12 cellular contexts compared by ENCODE assay signal in the genomic region with DNA sequence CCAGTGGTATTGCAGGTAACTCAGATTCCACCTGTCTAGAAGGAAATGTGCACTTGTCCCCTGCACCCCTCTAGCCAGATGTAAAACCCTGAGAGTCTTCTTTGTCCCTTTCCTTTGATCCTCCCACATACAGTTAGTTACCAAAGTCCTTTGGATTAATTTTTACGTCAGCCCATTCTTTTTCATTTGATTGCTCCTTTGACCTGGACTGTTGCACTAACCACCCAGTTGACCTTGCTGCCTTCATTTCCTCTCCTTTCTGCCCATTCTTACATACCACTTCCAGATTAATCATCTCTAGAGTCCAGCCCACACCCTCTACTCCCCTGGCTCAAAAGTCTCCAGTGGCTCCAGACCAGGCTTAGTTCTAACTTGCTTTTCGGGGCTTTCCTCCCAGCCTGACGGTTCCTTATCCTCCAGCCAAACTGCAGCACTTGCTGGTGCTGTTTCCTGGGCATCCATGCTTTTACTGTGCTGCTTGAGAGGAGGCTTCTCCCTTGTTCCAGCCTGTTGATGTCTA.
A peak's percentile ranks its signal among the peaks of the same experiment; 100 is the strongest.
DNase-seq lines count a peak whose midpoint lies in the region; ATAC-seq and TF ChIP-seq lines count a peak whose summit lies in the region.
"Had no signal": no experiment of that assay in that cellular context is flagged by ENCODE, and none has a peak within 500 bp of the region (broad histone marks: within the 10 kb centered on the region; RNA-seq: fewer than 3 reads in every experiment).

No MANE protein-coding gene starts in this region.

- POLR2A ChIA-PET in CD8-positive, alpha-beta memory T cell (lab: Charles Lee): no interaction called here
- POLR2A ChIA-PET in PC-9 (lab: Charles Lee; ENCODE audit: unreplicated experiment): no interaction called here

- H3K36me3 ChIP-seq in CD8-positive, alpha-beta memory T cell (ENCODE audit: insufficient read depth, low read length): no peaks in the 10 kb centered on the region
- no peaks in the 10 kb centered on the region for H3K36me3 ChIP-seq in PC-9 (ENCODE audit: low read depth)
- H3K36me3 ChIP-seq in gastrocnemius medialis: no peaks in the 10 kb centered on the region
- no peaks in the 10 kb centered on the region for H3K36me3 ChIP-seq in prostate gland

- peaks cover 54% of the 10 kb centered on the region for H3F3A ChIP-seq in PC-9 (ENCODE audit: insufficient read depth, low read depth)

- peaks cover 13 to 17% (median 13%) of the 10 kb centered on the region in 3 donors for H3K4me1 Mint-ChIP-seq in CD8-positive, alpha-beta memory T cell

- H3K4me3 ChIP-seq in CD8-positive, alpha-beta memory T cell (ENCODE audit: low read length): no peak overlapping the region
- H3K4me3 ChIP-seq in PC-9 (no peak overlapping the region), fibroblast of pulmonary artery (replicated peaks; ENCODE audit: low read depth, low read length) (no peak overlapping the region), gastrocnemius medialis (no peak overlapping the region), prostate gland (no peak overlapping the region)

- no peak overlapping the region for H3K27ac ChIP-seq in CD8-positive, alpha-beta memory T cell (ENCODE audit: low read depth, low read length)
- H3K27ac ChIP-seq in PC-9 (peak overlapping the region; percentile 95), gastrocnemius medialis (peak overlapping the region; percentile 7 to 87 (median 78)), prostate gland (no peak overlapping the region)

- no peaks in the 10 kb centered on the region for H3K9me2 ChIP-seq in PC-9 (ENCODE audit: insufficient read depth)

- TF ChIP-seq POLR2A in gastrocnemius medialis (IDR thresholded peaks at IDR 0.05): no peak
- no peak for TF ChIP-seq POLR2A in prostate gland (IDR thresholded peaks at IDR 0.05)

- CTCF ChIA-PET in CD8-positive, alpha-beta memory T cell (lab: Charles Lee): interaction anchor here (1.4 kb wide), 1 partner anchor 149 kb away, joined by 3 read pairs; no protein-coding TSS in a partner anchor
- CTCF ChIA-PET in PC-9 (lab: Charles Lee): no interaction called here

- peak overlapping the region; percentile 91 for H3K4me2 ChIP-seq in PC-9

- no peak for TF ChIP-seq CTCF in PC-9 (conservative IDR thresholded peaks at IDR 0.05)
- no peak for TF ChIP-seq CTCF in fibroblast of pulmonary artery (IDR thresholded peaks at IDR 0.05; ENCODE audit: low read length, missing control alignments)
- TF ChIP-seq CTCF in gastrocnemius medialis (IDR thresholded peaks at IDR 0.05 in 4 of 5, conservative IDR thresholded peaks at IDR 0.05 in 1 of 5): no peak
- TF ChIP-seq CTCF in prostate gland (IDR thresholded peaks at IDR 0.05): no peak

- H4K20me1 ChIP-seq in PC-9 (ENCODE audit: insufficient read depth): no peaks in the 10 kb centered on the region

- BruUV-seq in PC-9 (replicated peaks; lab: Mats Ljungman, UMichigan): no TSS peak

- H3K27me3 Mint-ChIP-seq in CD8-positive, alpha-beta memory T cell: no peaks in the 10 kb centered on the region
- H3K27me3 Mint-ChIP-seq: activated CD4-positive, alpha-beta T cell treated with anti-CD3 and anti-CD28 coated beads for 36 hours had no signal

- peaks cover 0 to 22% (median 3%) of the 10 kb centered on the region in 3 donors for H3K36me3 Mint-ChIP-seq in CD8-positive, alpha-beta memory T cell

- H3K27me3 ChIP-seq in CD8-positive, alpha-beta memory T cell (ENCODE audit: insufficient read depth, low read length, poor library complexity, severe bottlenecking): no peaks in the 10 kb centered on the region
- H3K27me3 ChIP-seq in PC-9 (ENCODE audit: insufficient read depth, low read depth): no peaks in the 10 kb centered on the region
- H3K27me3 ChIP-seq in gastrocnemius medialis: no peaks in the 10 kb centered on the region
- H3K27me3 ChIP-seq in prostate gland (replicated peaks; ENCODE audit: insufficient read depth): no peaks in the 10 kb centered on the region

- no peak overlapping the region for H2AFZ ChIP-seq in PC-9

- intact Hi-C loops in PC-9 (cut with micrococcal nuclease; ENCODE audit: unreplicated experiment) (no loop called here), gastrocnemius medialis (cut with DNase I; ENCODE audit: low total_unique reads) (no loop called here), prostate gland (cut with DNase I) (loop anchor here (5.0 kb wide), 1 partner anchor 82 kb away; no protein-coding TSS in a partner anchor)

- no peak for DNase-seq in CD8-positive, alpha-beta memory T cell
- DNase-seq in PC-9: no peak
- peak; percentile 38 for DNase-seq in fibroblast of pulmonary artery (ENCODE audit: low read depth)
- DNase-seq in gastrocnemius medialis: no peak
- no peak for DNase-seq in hepatic stellate cell (ENCODE audit: low spot score)
- DNase-seq in putamen (ENCODE audit: low spot score): no peak
- no peak for DNase-seq in prostate gland (ENCODE audit: low spot score)
- DNase-seq: activated CD4-positive, alpha-beta T cell treated with anti-CD3 and anti-CD28 coated beads for 36 hours; activated naive CD4-positive, alpha-beta T cell; effector CD8-positive, alpha-beta T cell; nucleus accumbens had no signal

- 38% methylated on average over 3 of the region's 3 CpGs for WGBS in prostate gland

- no peaks in the 10 kb centered on the region for H3K9me3 Mint-ChIP-seq in CD8-positive, alpha-beta memory T cell

- H3K79me2 ChIP-seq in PC-9 (ENCODE audit: low read depth): peaks cover 38% of the 10 kb centered on the region

- in situ Hi-C loops in gastrocnemius medialis (cut with MboI; ENCODE audit: low sequenced_read_pairs in 4 of 4): no loop called here

- H3K27ac Mint-ChIP-seq in CD8-positive, alpha-beta memory T cell: peak overlapping the region in 5 of 8 donors; percentile 0 to 43 (median 17)
- H3K27ac Mint-ChIP-seq: activated CD4-positive, alpha-beta T cell treated with anti-CD3 and anti-CD28 coated beads for 36 hours had no signal

- ATAC-seq in gastrocnemius medialis: no peak
- no peak for ATAC-seq in HG02571 (IDR thresholded peaks at IDR 0.05; ENCODE audit: unreplicated experiment)
- ATAC-seq: activated CD4-positive, alpha-beta T cell treated with anti-CD3 and anti-CD28 coated beads for 36 hours had no signal

- no peaks in the 10 kb centered on the region for H3K9me3 ChIP-seq in CD8-positive, alpha-beta memory T cell (ENCODE audit: low read length)
- H3K9me3 ChIP-seq in PC-9 (ENCODE audit: insufficient read depth, low read depth) (no peaks in the 10 kb centered on the region), gastrocnemius medialis (no peaks in the 10 kb centered on the region), prostate gland (no peaks in the 10 kb centered on the region)

- H3K4me1 ChIP-seq in CD8-positive, alpha-beta memory T cell (ENCODE audit: insufficient read depth, low read length): peaks cover 14% of the 10 kb centered on the region
- H3K4me1 ChIP-seq in PC-9 (replicated peaks; ENCODE audit: insufficient read depth): peaks cover 44% of the 10 kb centered on the region
- H3K4me1 ChIP-seq in gastrocnemius medialis: peaks cover 38 to 53% of the 10 kb centered on the region in 2 donors
- peaks cover 11% of the 10 kb centered on the region for H3K4me1 ChIP-seq in prostate gland (replicated peaks)

- peak overlapping the region in 2 of 7 donors; percentile 43 to 100 for H3K4me3 Mint-ChIP-seq in CD8-positive, alpha-beta memory T cell
- H3K4me3 Mint-ChIP-seq: activated CD4-positive, alpha-beta T cell treated with anti-CD3 and anti-CD28 coated beads for 36 hours had no signal

Comparison
In these comparisons a context has a peak if more than half of its experiments do, and no peak if none do; other contexts are left out.
1. H3K27ac ChIP-seq: peak in PC-9 (single experiment) and gastrocnemius medialis (4 of 4); none in CD8-positive, alpha-beta memory T cell (single experiment) and prostate gland (0 of 2).